Comparison of ENCODE assay signal across 9 cellular contexts in genomic region chr14:105473033-105473676, GRCh38.
A peak's percentile ranks its signal among the peaks of the same experiment; 100 is the strongest.
DNase-seq lines count a peak whose midpoint lies in the region; ATAC-seq, FAIRE-seq and TF ChIP-seq lines count a peak whose summit lies in the region.
"Had no signal": no experiment of that assay in that cellular context is flagged by ENCODE, and none has a peak within 500 bp of the region (broad histone marks: within the 10 kb centered on the region; RNA-seq: fewer than 3 reads in every experiment).

No MANE protein-coding gene starts in this region.

- CTCF ChIA-PET in RWPE1 (lab: Yijun Ruan, JAX) = interaction anchor here (0.6 to 2.8 kb wide), 4 partner anchors 8 to 25 kb away, joined by 3 to 19 read pairs (median 9); no protein-coding TSS in a partner anchor

- no peak for ATAC-seq in GM19467 (IDR thresholded peaks at IDR 0.05; ENCODE audit: unreplicated experiment)

- DNase-seq in NCI-H1694 treated with DMSO at 0.1 percent for 48 hours (lab: John Stamatoyannopoulos, UW) (peak; percentile 47), NCI-H1694 (lab: John Stamatoyannopoulos, UW) (no peak), RWPE1 (ENCODE audit: low spot score) (no peak), GM19239 (ENCODE audit: insufficient read length, low spot score) (no peak), AG08395 (ENCODE audit: low spot score) (no peak)

- H3K4me1 ChIP-seq in stomach smooth muscle (ENCODE audit: control insufficient read depth, insufficient read depth, low read length) = peaks cover 68% of the 10 kb centered on the region

- no peak for TF ChIP-seq CTCF in RWPE1 (conservative IDR thresholded peaks at IDR 0.05; ENCODE audit: low read depth)

- no peak for FAIRE-seq in GM19239 (lab: Jason Lieb, UNC)
- FAIRE-seq: endometrium had no signal

- H3K4me3 ChIP-seq in iPS-18c (ENCODE audit: insufficient read depth, low read depth, low read length) (peak overlapping the region; percentile 34), stomach smooth muscle (ENCODE audit: low read length in 2 of 2) (peak overlapping the region; percentile 49 to 81)

- H3K27me3 ChIP-seq in stomach smooth muscle (ENCODE audit: control insufficient read depth in 1 of 2, insufficient read depth in 2 of 2, low read length in 2 of 2) = peaks cover 0 to 3% of the 10 kb centered on the region in 2 donors

- H3K27ac ChIP-seq in RWPE1 (peak overlapping the region; percentile 100), stomach smooth muscle (ENCODE audit: low read length) (peak overlapping the region; percentile 49)

- POLR2A ChIA-PET in RWPE1 (lab: Yijun Ruan, JAX; ENCODE audit: low non-redundant PET) = no interaction called here

- H3K9ac ChIP-seq in stomach smooth muscle (ENCODE audit: low read length in 2 of 2) = no peak overlapping the region

- H3K9me3 ChIP-seq in iPS-18c (ENCODE audit: control insufficient read depth, insufficient read depth, low read length) (no peaks in the 10 kb centered on the region), stomach smooth muscle (ENCODE audit: control insufficient read depth in 2 of 2, low read length in 2 of 2) (no peaks in the 10 kb centered on the region)

- peaks cover 0 to 3% of the 10 kb centered on the region in 2 donors for H3K36me3 ChIP-seq in stomach smooth muscle (ENCODE audit: control insufficient read depth in 2 of 2, insufficient read depth in 2 of 2, low read length in 2 of 2)
